ENCODE assay signal across 19 cellular contexts in the genomic region with DNA sequence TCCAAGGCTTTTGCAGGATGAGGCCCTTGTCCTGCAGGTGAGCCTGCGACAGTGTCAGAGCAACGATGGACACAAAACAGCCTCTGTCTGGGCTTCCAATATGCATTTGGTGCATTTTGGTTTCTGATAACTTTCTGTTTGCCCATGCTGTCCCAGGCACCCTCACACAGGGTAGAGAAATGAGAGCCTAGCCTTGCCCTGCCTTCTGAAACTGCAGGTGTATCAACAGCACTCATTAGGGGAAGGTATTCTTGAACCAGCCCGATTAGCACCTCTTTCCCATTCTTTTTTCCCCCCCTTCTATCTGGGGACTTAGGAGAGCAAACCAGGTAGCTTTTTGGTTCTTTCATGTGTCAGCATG. TPM values are rescaled to one million over a fixed set of nuclear protein-coding genes. Genes with fewer than 3 reads are reported as not detected.
DNase-seq lines count a peak whose midpoint lies in the region; ATAC-seq and TF ChIP-seq lines count a peak whose summit lies in the region.
"Had no signal": no experiment of that assay in that cellular context is flagged by ENCODE, and none has a peak within 500 bp of the region (broad histone marks: within the 10 kb centered on the region; RNA-seq: fewer than 3 reads in every experiment).

No MANE protein-coding gene starts in this region.

- ATAC-seq in GM19351 (IDR thresholded peaks at IDR 0.05; ENCODE audit: unreplicated experiment), result no peak
- ATAC-seq: HCT116 had no signal

- CTCF ChIA-PET in activated CD4-positive, alpha-beta T cell treated with anti-CD3 and anti-CD28 coated beads, Interleukin-2, amount 10 ng/mL, durations not matched to agents 7 days and 5 days (lab: Charles Lee), result no interaction called here
- CTCF ChIA-PET in CD4-positive, alpha-beta memory T cell (lab: Charles Lee; ENCODE audit: partially characterized antibody), result interaction anchor here (0.7 to 1.4 kb wide), 4 partner anchors 11 to 75 kb away, joined by 3 to 5 read pairs (median 3); no protein-coding TSS in a partner anchor

- no peak overlapping the region for H3K27ac ChIP-seq in CD4-positive, alpha-beta memory T cell (ENCODE audit: low read depth, low read length)
- H3K27ac ChIP-seq in VCaP (peak overlapping the region; percentile 46), neural progenitor cell (no peak overlapping the region), osteoblast (ENCODE audit: low read depth, low read length) (no peak overlapping the region)
- H3K27ac ChIP-seq: BLaER1 treated with 17β-estradiol and CSF1 and Interleukin-3, amounts not matched to agents 10 nM and 100 nM; RWPE1 had no signal

- H2AFZ ChIP-seq in neural progenitor cell (replicated peaks) (no peak overlapping the region), osteoblast (ENCODE audit: low read length) (no peak overlapping the region)

- no peak overlapping the region for H3K4me3 ChIP-seq in CD4-positive, alpha-beta memory T cell (ENCODE audit: low read length in 2 of 2)
- H3K4me3 ChIP-seq in neural progenitor cell (no peak overlapping the region), osteoblast (ENCODE audit: insufficient read depth, low read length) (no peak overlapping the region)
- H3K4me3 ChIP-seq: BLaER1 treated with 17β-estradiol and CSF1 and Interleukin-3, amounts not matched to agents 10 nM and 100 nM had no signal

- POLR2A ChIA-PET in activated CD4-positive, alpha-beta T cell treated with anti-CD3 and anti-CD28 coated beads, Interleukin-2, amount 10 ng/mL, durations not matched to agents 7 days and 5 days (lab: Charles Lee), result no interaction called here
- POLR2A ChIA-PET in CD4-positive, alpha-beta memory T cell (lab: Charles Lee; ENCODE audit: partially characterized antibody), result interaction anchor here (1.3 to 2.7 kb wide), 3 partner anchors 18 to 271 kb away, joined by 3 to 10 read pairs (median 4); a partner anchor contains a TSS

- H4K20me1 ChIP-seq in neural progenitor cell (ENCODE audit: low read depth) (peaks cover 49% of the 10 kb centered on the region), osteoblast (ENCODE audit: insufficient read depth, low read length) (peaks cover 90% of the 10 kb centered on the region)

- TF ChIP-seq CTCF in VCaP (conservative IDR thresholded peaks at IDR 0.05), result no peak
- TF ChIP-seq CTCF in neural progenitor cell (IDR thresholded peaks at IDR 0.05), result no peak
- no peak for TF ChIP-seq CTCF in osteoblast (IDR thresholded peaks at IDR 0.05; ENCODE audit: extremely low read depth, low read depth, low read length)

- H3K27me3 Mint-ChIP-seq in activated CD4-positive, alpha-beta T cell treated with anti-CD3 and anti-CD28 coated beads, Interleukin-2, amount 10 ng/mL, durations not matched to agents 7 days and 5 days, result no peaks in the 10 kb centered on the region
- H3K27me3 Mint-ChIP-seq in CD4-positive, alpha-beta memory T cell, result no peaks in the 10 kb centered on the region
- H3K27me3 Mint-ChIP-seq in neural progenitor cell (ENCODE audit: insufficient read depth, low read depth), result peaks cover 2% of the 10 kb centered on the region

- no peak overlapping the region for H3K4me3 Mint-ChIP-seq in activated CD4-positive, alpha-beta T cell treated with anti-CD3 and anti-CD28 coated beads, Interleukin-2, amount 10 ng/mL, durations not matched to agents 7 days and 5 days
- peak overlapping the region in 3 of 8 donors; percentile 13 to 58 (median 29) for H3K4me3 Mint-ChIP-seq in CD4-positive, alpha-beta memory T cell
- no peak overlapping the region for H3K4me3 Mint-ChIP-seq in neural progenitor cell

- H3K9me3 ChIP-seq in CD4-positive, alpha-beta memory T cell (ENCODE audit: control insufficient read depth in 1 of 2, low read length in 2 of 2), result no peaks in the 10 kb centered on the region
- no peaks in the 10 kb centered on the region for H3K9me3 ChIP-seq in neural progenitor cell (ENCODE audit: low read depth)
- H3K9me3 ChIP-seq in osteoblast (ENCODE audit: low read depth, low read length), result no peaks in the 10 kb centered on the region
- H3K9me3 ChIP-seq: Caco-2 had no signal

- H3K9ac ChIP-seq in neural progenitor cell, result no peak overlapping the region
- H3K9ac ChIP-seq: BLaER1 treated with 17β-estradiol and CSF1 and Interleukin-3, amounts not matched to agents 10 nM and 100 nM had no signal

- no peaks in the 10 kb centered on the region for H3K27me3 ChIP-seq in CD4-positive, alpha-beta memory T cell (ENCODE audit: insufficient read depth, low read length)
- H3K27me3 ChIP-seq in neural progenitor cell (no peaks in the 10 kb centered on the region), osteoblast (ENCODE audit: insufficient read depth, low read length) (no peaks in the 10 kb centered on the region)
- H3K27me3 ChIP-seq: BLaER1 treated with 17β-estradiol and CSF1 and Interleukin-3, amounts not matched to agents 10 nM and 100 nM had no signal

- DNase-seq in activated CD4-positive, alpha-beta T cell treated with anti-CD3 and anti-CD28 coated beads, Interleukin-2, amount 10 ng/mL, durations not matched to agents 7 days and 5 days, result no peak
- no peak for DNase-seq in activated CD4-positive, alpha-beta T cell treated with anti-CD3 and anti-CD28 coated beads, Interleukin-2, amount 50 U/mL, for 4 hours
- DNase-seq in CD4-positive, alpha-beta memory T cell, result no peak
- DNase-seq in neural progenitor cell (ENCODE audit: low spot score), result no peak
- no peak for DNase-seq in EL
- DNase-seq in osteoblast (ENCODE audit: insufficient read length, low spot score, missing footprints), result no peak
- DNase-seq: 8988T; Caco-2; DMS53; NCI-H1048; NCI-H146; NCI-H2107; NCI-H345; NK-92 treated with Interleukin-12 subunit alpha and Interleukin-12 subunit beta, amount 100 ng/mL, for 24 hours had no signal

- H3K27ac Mint-ChIP-seq in activated CD4-positive, alpha-beta T cell treated with anti-CD3 and anti-CD28 coated beads, Interleukin-2, amount 10 ng/mL, durations not matched to agents 7 days and 5 days, result peak overlapping the region; percentile 60
- peak overlapping the region in 6 of 7 donors; percentile 9 to 76 (median 60) for H3K27ac Mint-ChIP-seq in CD4-positive, alpha-beta memory T cell
- peak overlapping the region; percentile 31 for H3K27ac Mint-ChIP-seq in neural progenitor cell

- peaks cover 88% of the 10 kb centered on the region for H3K79me2 ChIP-seq in neural progenitor cell (ENCODE audit: low read depth)
- peaks cover 100% of the 10 kb centered on the region for H3K79me2 ChIP-seq in osteoblast (ENCODE audit: insufficient read depth, low read length)

- H3K4me1 Mint-ChIP-seq in activated CD4-positive, alpha-beta T cell treated with anti-CD3 and anti-CD28 coated beads, Interleukin-2, amount 10 ng/mL, durations not matched to agents 7 days and 5 days, result peaks cover 90% of the 10 kb centered on the region
- H3K4me1 Mint-ChIP-seq in CD4-positive, alpha-beta memory T cell, result peaks cover 74 to 95% (median 86%) of the 10 kb centered on the region in 4 donors
- H3K4me1 Mint-ChIP-seq in neural progenitor cell, result peaks cover 40% of the 10 kb centered on the region

- H3F3A ChIP-seq in neural progenitor cell (ENCODE audit: low read depth), result no peaks in the 10 kb centered on the region

- H3K36me3 ChIP-seq in CD4-positive, alpha-beta memory T cell (ENCODE audit: insufficient read depth, low read length), result no peaks in the 10 kb centered on the region
- H3K36me3 ChIP-seq in neural progenitor cell (no peaks in the 10 kb centered on the region), osteoblast (ENCODE audit: insufficient read depth, low read length) (no peaks in the 10 kb centered on the region)

- H3K4me2 ChIP-seq in neural progenitor cell (no peak overlapping the region), osteoblast (ENCODE audit: insufficient read depth, low read length) (no peak overlapping the region)

- intact Hi-C loops in CD4-positive, alpha-beta memory T cell (cut with micrococcal nuclease), result no loop called here

- H3K36me3 Mint-ChIP-seq in activated CD4-positive, alpha-beta T cell treated with anti-CD3 and anti-CD28 coated beads, Interleukin-2, amount 10 ng/mL, durations not matched to agents 7 days and 5 days (ENCODE audit: low read depth), result peaks cover 16% of the 10 kb centered on the region
- H3K36me3 Mint-ChIP-seq in CD4-positive, alpha-beta memory T cell, result peaks cover 0 to 2% of the 10 kb centered on the region in 2 donors
- peaks cover 2% of the 10 kb centered on the region for H3K36me3 Mint-ChIP-seq in neural progenitor cell

- H3K9me3 Mint-ChIP-seq in activated CD4-positive, alpha-beta T cell treated with anti-CD3 and anti-CD28 coated beads, Interleukin-2, amount 10 ng/mL, durations not matched to agents 7 days and 5 days, result no peaks in the 10 kb centered on the region
- H3K9me3 Mint-ChIP-seq in CD4-positive, alpha-beta memory T cell, result no peaks in the 10 kb centered on the region
- no peaks in the 10 kb centered on the region for H3K9me3 Mint-ChIP-seq in neural progenitor cell

- H3K4me1 ChIP-seq in CD4-positive, alpha-beta memory T cell (ENCODE audit: insufficient read depth, low read length), result peaks cover 89% of the 10 kb centered on the region
- H3K4me1 ChIP-seq in neural progenitor cell (peaks cover 10% of the 10 kb centered on the region), osteoblast (ENCODE audit: insufficient read depth, low read length) (peaks cover 19% of the 10 kb centered on the region)

RNA-seq across cellular contexts. Expression of a gene that starts 30.3 kb away (rescaled TPM):
- total RNA-seq in activated CD4-positive, alpha-beta T cell treated with anti-CD3 and anti-CD28 coated beads, Interleukin-2, amount 10 ng/mL, durations not matched to agents 7 days and 5 days, result 100 to 1,000 TPM; 105 to 108 TPM
- 10 to 100 TPM; 53.0 to 54.0 TPM for total RNA-seq in CD4-positive, alpha-beta memory T cell
- 1 to 10 TPM; 1.2 to 5.3 TPM for polyA plus RNA-seq in CD4-positive, alpha-beta memory T cell
- 40.7 and 51.4 TPM in 2 replicates for total RNA-seq in neural progenitor cell (ENCODE audit: low replicate concordance)
- total RNA-seq in osteoblast, result 40.1 and 40.9 TPM in 2 replicates
